10 cellular contexts compared by ENCODE assay signal in the genomic region with DNA sequence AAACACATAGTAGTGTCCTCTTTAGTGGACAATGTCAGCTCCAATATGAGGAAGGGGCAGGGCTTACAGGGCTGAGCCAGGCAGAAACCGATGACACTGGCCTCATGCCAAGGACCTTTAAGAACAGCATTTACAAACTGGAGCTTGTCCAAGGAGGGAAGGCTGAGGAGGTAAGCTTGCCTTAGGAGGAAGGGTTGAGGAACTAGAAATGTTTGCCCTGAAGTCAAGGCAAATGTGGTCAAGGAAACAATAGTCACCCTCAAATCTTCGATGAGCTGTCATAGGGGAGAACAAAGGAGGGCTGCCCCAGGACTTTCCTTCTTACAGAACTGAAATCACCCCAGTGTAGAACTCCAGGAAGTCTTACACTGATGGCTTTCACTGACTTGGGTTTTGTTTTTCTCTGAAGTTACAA.
A peak's percentile ranks its signal among the peaks of the same experiment; 100 is the strongest.
DNase-seq lines count a peak whose midpoint lies in the region; ATAC-seq and TF ChIP-seq lines count a peak whose summit lies in the region.
"Had no signal": no experiment of that assay in that cellular context is flagged by ENCODE, and none has a peak within 500 bp of the region (broad histone marks: within the 10 kb centered on the region; RNA-seq: fewer than 3 reads in every experiment).

No MANE protein-coding gene starts in this region.

- no peaks in the 10 kb centered on the region for H3K9me3 ChIP-seq in CD4-positive, CD25-positive, alpha-beta regulatory T cell (ENCODE audit: control insufficient read depth in 2 of 2, low read length in 2 of 2)
- no peaks in the 10 kb centered on the region for H3K9me3 ChIP-seq in testis

- intact Hi-C loops in activated T-helper 2 cell treated with anti-CD3 and anti-CD28 coated beads, Interferon-gamma antibody, Interleukin-2, Interleukin-4, amounts not matched to agents 10 μg/mL and 5 μg/mL and 100 μg/mL, durations not matched to agents 14 hours and 24 hours and 36 hours (cut with micrococcal nuclease) = no loop called here
- intact Hi-C loops in testis (cut with DNase I; ENCODE audit: low total_unique reads) = no loop called here

- peak in 2 of 3 donors; percentile 3 to 69 for DNase-seq in CD4-positive, CD25-positive, alpha-beta regulatory T cell
- peak; percentile 48 for DNase-seq in M059J (ENCODE audit: low read depth)
- DNase-seq in activated T-helper 2 cell treated with anti-CD3 and anti-CD28 coated beads, Interferon-gamma antibody, Interleukin-2, Interleukin-4, amounts not matched to agents 10 μg/mL and 5 μg/mL and 100 μg/mL, durations not matched to agents 14 hours and 24 hours and 36 hours (ENCODE audit: low spot score) = peak; percentile 6
- DNase-seq in mucosa of gallbladder (ENCODE audit: low spot score) = peak; percentile 70
- no peak for DNase-seq in testis
- no peak for DNase-seq in putamen (ENCODE audit: low spot score)
- DNase-seq: activated CD8-positive, alpha-beta memory T cell treated with anti-CD3 and anti-CD28 coated beads for 24 hours; NCI-H510A treated with DMSO at 0.1 percent for 48 hours had no signal

- H3K36me3 ChIP-seq in CD4-positive, CD25-positive, alpha-beta regulatory T cell (ENCODE audit: control insufficient read depth, insufficient read depth, low read length) = no peaks in the 10 kb centered on the region
- no peaks in the 10 kb centered on the region for H3K36me3 ChIP-seq in testis (ENCODE audit: low read depth, missing control alignments)

- H3K36me3 Mint-ChIP-seq in CD4-positive, CD25-positive, alpha-beta regulatory T cell = no peaks in the 10 kb centered on the region
- peaks cover 2% of the 10 kb centered on the region for H3K36me3 Mint-ChIP-seq in activated T-helper 2 cell treated with anti-CD3 and anti-CD28 coated beads, Interferon-gamma antibody, Interleukin-2, Interleukin-4, amounts not matched to agents 10 μg/mL and 5 μg/mL and 100 μg/mL, durations not matched to agents 14 hours and 24 hours and 36 hours (ENCODE audit: low read depth)

- peak overlapping the region in 3 of 4 donors; percentile 2 to 47 (median 7) for H3K4me3 Mint-ChIP-seq in CD4-positive, CD25-positive, alpha-beta regulatory T cell
- H3K4me3 Mint-ChIP-seq in activated T-helper 2 cell treated with anti-CD3 and anti-CD28 coated beads, Interferon-gamma antibody, Interleukin-2, Interleukin-4, amounts not matched to agents 10 μg/mL and 5 μg/mL and 100 μg/mL, durations not matched to agents 14 hours and 24 hours and 36 hours (ENCODE audit: low read depth) = no peak overlapping the region

- peak; percentile 46 to 64 for ATAC-seq in CD4-positive, CD25-positive, alpha-beta regulatory T cell (ENCODE audit: low read depth in 2 of 2)
- ATAC-seq in GM19023 (IDR thresholded peaks at IDR 0.05; ENCODE audit: unreplicated experiment) (no peak), HG03196 (IDR thresholded peaks at IDR 0.05; ENCODE audit: unreplicated experiment) (no peak)

- 41 to 47% methylated on average over 2 of the region's 2 CpGs for WGBS in testis, 2 donors

- H3K27ac ChIP-seq in CD4-positive, CD25-positive, alpha-beta regulatory T cell (ENCODE audit: insufficient read depth, low read length, poor library complexity, severe bottlenecking) = no peak overlapping the region
- H3K27ac ChIP-seq in testis = no peak overlapping the region

- H3K27me3 Mint-ChIP-seq in CD4-positive, CD25-positive, alpha-beta regulatory T cell = peaks cover 5% of the 10 kb centered on the region
- H3K27me3 Mint-ChIP-seq in activated T-helper 2 cell treated with anti-CD3 and anti-CD28 coated beads, Interferon-gamma antibody, Interleukin-2, Interleukin-4, amounts not matched to agents 10 μg/mL and 5 μg/mL and 100 μg/mL, durations not matched to agents 14 hours and 24 hours and 36 hours (ENCODE audit: low read depth) = no peaks in the 10 kb centered on the region

- peaks cover 9 to 18% (median 13%) of the 10 kb centered on the region in 4 donors for H3K4me1 Mint-ChIP-seq in CD4-positive, CD25-positive, alpha-beta regulatory T cell
- peaks cover 12% of the 10 kb centered on the region for H3K4me1 Mint-ChIP-seq in activated T-helper 2 cell treated with anti-CD3 and anti-CD28 coated beads, Interferon-gamma antibody, Interleukin-2, Interleukin-4, amounts not matched to agents 10 μg/mL and 5 μg/mL and 100 μg/mL, durations not matched to agents 14 hours and 24 hours and 36 hours (ENCODE audit: low read depth)

- TF ChIP-seq POLR2A in testis (IDR thresholded peaks at IDR 0.05) = no peak

- H3K27ac Mint-ChIP-seq in CD4-positive, CD25-positive, alpha-beta regulatory T cell = peak overlapping the region; percentile 22 to 67 (median 37)
- peak overlapping the region; percentile 79 for H3K27ac Mint-ChIP-seq in activated T-helper 2 cell treated with anti-CD3 and anti-CD28 coated beads, Interferon-gamma antibody, Interleukin-2, Interleukin-4, amounts not matched to agents 10 μg/mL and 5 μg/mL and 100 μg/mL, durations not matched to agents 14 hours and 24 hours and 36 hours

- TF ChIP-seq CTCF in testis (IDR thresholded peaks at IDR 0.05) = no peak

- H3K9me3 Mint-ChIP-seq in CD4-positive, CD25-positive, alpha-beta regulatory T cell = peaks cover 0 to 8% (median 1%) of the 10 kb centered on the region in 7 donors
- peaks cover 8% of the 10 kb centered on the region for H3K9me3 Mint-ChIP-seq in activated T-helper 2 cell treated with anti-CD3 and anti-CD28 coated beads, Interferon-gamma antibody, Interleukin-2, Interleukin-4, amounts not matched to agents 10 μg/mL and 5 μg/mL and 100 μg/mL, durations not matched to agents 14 hours and 24 hours and 36 hours

- no peaks in the 10 kb centered on the region for H3K27me3 ChIP-seq in CD4-positive, CD25-positive, alpha-beta regulatory T cell (ENCODE audit: control insufficient read depth, insufficient read depth, low read length)
- no peaks in the 10 kb centered on the region for H3K27me3 ChIP-seq in testis

- peak overlapping the region; percentile 42 for H3K4me3 ChIP-seq in CD4-positive, CD25-positive, alpha-beta regulatory T cell (ENCODE audit: low read depth, low read length)
- no peak overlapping the region for H3K4me3 ChIP-seq in testis

- H3K4me1 ChIP-seq in CD4-positive, CD25-positive, alpha-beta regulatory T cell (ENCODE audit: control insufficient read depth, insufficient read depth, low read length, poor library complexity, severe bottlenecking) = peaks cover 8% of the 10 kb centered on the region
- H3K4me1 ChIP-seq in testis = no peaks in the 10 kb centered on the region

Comparison
In these comparisons a context has a peak if more than half of its experiments do, and no peak if none do; other contexts are left out.
1. ATAC-seq: peak in CD4-positive, CD25-positive, alpha-beta regulatory T cell (2 of 2); none in GM19023 (single experiment) and HG03196 (single experiment).
2. DNase-seq: peak in CD4-positive, CD25-positive, alpha-beta regulatory T cell (2 of 3), M059J (single experiment), activated T-helper 2 cell treated with anti-CD3 and anti-CD28 coated beads, Interferon-gamma antibody, Interleukin-2, Interleukin-4, amounts not matched to agents 10 μg/mL and 5 μg/mL and 100 μg/mL, durations not matched to agents 14 hours and 24 hours and 36 hours (single experiment) and mucosa of gallbladder (single experiment); none in testis (single experiment) and putamen (single experiment).